Comparison of ENCODE assay signal across 8 cellular contexts in genomic region chr5:76790632-76791290, GRCh38. TPM values are rescaled to one million over a fixed set of nuclear protein-coding genes. Genes with fewer than 3 reads are reported as not detected.
DNase-seq lines count a peak whose midpoint lies in the region; ATAC-seq and TF ChIP-seq lines count a peak whose summit lies in the region.

No MANE protein-coding gene starts in this region.

- no peak for TF ChIP-seq EP300 in esophagus muscularis mucosa (IDR thresholded peaks at IDR 0.05)

- intact Hi-C loops in esophagus muscularis mucosa (cut with DNase I), result no loop called here

- peaks cover 14 to 27% (median 24%) of the 10 kb centered on the region in 3 donors for H3K4me1 Mint-ChIP-seq in T-cell
- H3K4me1 Mint-ChIP-seq in glutamatergic neuron (ENCODE audit: low read depth, unreplicated experiment), result no peaks in the 10 kb centered on the region

- no peak overlapping the region for H3K4me3 ChIP-seq in esophagus muscularis mucosa

- H3K9me3 Mint-ChIP-seq in T-cell (no peaks in the 10 kb centered on the region), glutamatergic neuron (ENCODE audit: unreplicated experiment) (peaks cover 5% of the 10 kb centered on the region)

- H3K27ac Mint-ChIP-seq in T-cell (peak overlapping the region; percentile 87 to 91), glutamatergic neuron (ENCODE audit: unreplicated experiment) (no peak overlapping the region)

- POLR2A ChIA-PET in T-cell (lab: Charles Lee), result no interaction called here

- no peaks in the 10 kb centered on the region for H3K27me3 Mint-ChIP-seq in T-cell
- peaks cover 4% of the 10 kb centered on the region for H3K27me3 Mint-ChIP-seq in glutamatergic neuron (ENCODE audit: unreplicated experiment)

- DNase-seq in HCEC 1CT, result peak; percentile 97
- DNase-seq in T-cell, result peak in 4 of 34 experiments; percentile 2 to 30 (median 6)
- no peak for DNase-seq in esophagus muscularis mucosa (ENCODE audit: extremely low spot score)
- peak; percentile 99 for DNase-seq in renal cortical epithelial cell (ENCODE audit: low read depth)
- DNase-seq in midbrain (lab: John Stamatoyannopoulos, UW), result no peak
- no peak for DNase-seq in SIG-M5 treated with dmso at 0.1 percent for 504 hours (lab: John Stamatoyannopoulos, UW; ENCODE audit: unreplicated experiment)
- no peak for DNase-seq in glutamatergic neuron

- H3K4me1 ChIP-seq in esophagus muscularis mucosa, result peaks cover 19 to 51% (median 31%) of the 10 kb centered on the region in 4 donors

- WGBS in esophagus muscularis mucosa, result 29% methylated on average over 3 of the region's 3 CpGs

- no peaks in the 10 kb centered on the region for H3K36me3 ChIP-seq in esophagus muscularis mucosa

- H3K4me3 Mint-ChIP-seq in T-cell, result peak overlapping the region in 1 of 3 donors; percentile 5
- H3K4me3 Mint-ChIP-seq in glutamatergic neuron (ENCODE audit: unreplicated experiment), result no peak overlapping the region

- H3K27me3 ChIP-seq in esophagus muscularis mucosa, result no peaks in the 10 kb centered on the region

- TF ChIP-seq CTCF in esophagus muscularis mucosa (IDR thresholded peaks at IDR 0.05) (no peak), glutamatergic neuron (IDR thresholded peaks at IDR 0.05; ENCODE audit: partially characterized antibody, unreplicated experiment) (no peak)

- CTCF ChIA-PET in T-cell (lab: Charles Lee), result interaction anchor here (0.5 to 0.6 kb wide), 2 partner anchors 79 to 126 kb away, joined by 4 to 7 read pairs; no protein-coding TSS in a partner anchor

- H3K36me3 Mint-ChIP-seq in T-cell (no peaks in the 10 kb centered on the region), glutamatergic neuron (ENCODE audit: unreplicated experiment) (peaks cover 4% of the 10 kb centered on the region)

- ATAC-seq in T-cell (replicated peaks in 1 of 4), result peak; percentile 77 to 90 (median 89)
- no peak for ATAC-seq in HG02642 (IDR thresholded peaks at IDR 0.05; ENCODE audit: poor library complexity, unreplicated experiment)

- H3K9me3 ChIP-seq in esophagus muscularis mucosa, result no peaks in the 10 kb centered on the region

- peak overlapping the region; percentile 39 to 63 (median 60) for H3K27ac ChIP-seq in esophagus muscularis mucosa (replicated peaks in 1 of 4)

- TF ChIP-seq POLR2A in esophagus muscularis mucosa (IDR thresholded peaks at IDR 0.05; ENCODE audit: low read depth), result no peak

RNA-seq across cellular contexts. Expression of gene F2RL1, which starts 28.1 kb away (rescaled TPM):
- 1 to 10 TPM; 1.4 to 7.6 (median 5.5) TPM for total RNA-seq in T-cell
- 1 to 10 TPM in 2 of 4 donors, under 1 TPM in 2; 0.26 to 1.3 (median 0.85) TPM for total RNA-seq in esophagus muscularis mucosa
- 119 and 170 TPM in 2 replicates for total RNA-seq in renal cortical epithelial cell
- total RNA-seq in glutamatergic neuron (ENCODE audit: unreplicated experiment), result 0.42 TPM

RNA-seq across cellular contexts. Expression of gene S100Z, which starts 59.1 kb away (rescaled TPM):
- total RNA-seq in T-cell, result 1 to 10 TPM in 1 of 5 donors, under 1 TPM in 3, not detected in 1; 0.32 to 1.1 (median 0.42) TPM
- not detected for total RNA-seq in esophagus muscularis mucosa
- not detected in 2 replicates for total RNA-seq in renal cortical epithelial cell
- not detected for total RNA-seq in glutamatergic neuron (ENCODE audit: unreplicated experiment)

Comparison
In these comparisons a context has a peak if more than half of its experiments do, and no peak if none do; other contexts are left out.
1. DNase-seq: peak in HCEC 1CT (single experiment) and renal cortical epithelial cell (single experiment); none in esophagus muscularis mucosa (single experiment), midbrain (single experiment), SIG-M5 treated with dmso at 0.1 percent for 504 hours (single experiment) and glutamatergic neuron (single experiment).
2. RNA of gene F2RL1, which starts 28.1 kb away (total RNA-seq): 119 to 170 TPM in renal cortical epithelial cell; 1.4 to 7.6 TPM in T-cell, 0.26 to 1.3 TPM in esophagus muscularis mucosa and 0.42 TPM in glutamatergic neuron (single experiment); every median in the first group is over 10 times any median in the second.